Comparison of ENCODE assay signal across 33 cellular contexts in the genomic region with DNA sequence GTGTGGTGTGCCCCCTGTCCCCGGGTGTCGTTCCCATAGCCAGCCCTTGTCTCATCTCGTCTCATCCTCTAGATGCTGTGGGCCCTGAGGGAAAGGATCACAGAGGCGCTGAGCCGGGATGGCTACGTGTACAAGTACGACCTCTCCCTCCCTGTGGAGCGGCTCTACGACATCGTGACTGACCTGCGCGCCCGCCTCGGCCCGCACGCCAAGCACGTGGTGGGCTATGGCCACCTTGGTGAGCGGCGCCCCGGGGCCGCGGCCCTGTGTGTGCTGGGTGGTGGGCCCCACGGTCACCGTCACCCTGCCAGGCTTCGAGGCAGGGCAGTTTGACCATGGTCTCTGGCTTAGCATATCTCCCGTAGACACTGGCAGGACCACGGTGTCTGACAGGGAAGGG. TPM values are rescaled to one million over a fixed set of nuclear protein-coding genes. Genes with fewer than 3 reads are reported as not detected.
"Had no signal": no experiment of that assay in that cellular context is flagged by ENCODE, and none has a peak within 500 bp of the region (broad histone marks: within the 10 kb centered on the region; RNA-seq: fewer than 3 reads in every experiment).

No MANE protein-coding gene starts in this region.

- H3K27ac ChIP-seq: ascending aorta, breast epithelium, cardiac muscle cell, esophagus muscularis mucosa, foreskin keratinocyte, gastrocnemius medialis had no signal

- H3K4me1 ChIP-seq: ascending aorta, breast epithelium, foreskin keratinocyte, gastrocnemius medialis had no signal

- H3K27ac Mint-ChIP-seq: activated CD4-positive, alpha-beta memory T cell treated with anti-CD3 and anti-CD28 coated beads for 36 hours; activated CD4-positive, alpha-beta T cell treated with anti-CD3 and anti-CD28 coated beads for 36 hours; activated CD4-positive, alpha-beta T cell treated with anti-CD3 and anti-CD28 coated beads, Interleukin-2, amount 10 ng/mL, durations not matched to agents 24 days and 14 days; activated CD8-positive, alpha-beta memory T cell treated with anti-CD3 and anti-CD28 coated beads, Interleukin-2, amount 10 ng/mL, durations not matched to agents 7 days and 5 days; activated CD8-positive, alpha-beta T cell treated with anti-CD3 and anti-CD28 coated beads, Interleukin-2, amount 10 ng/mL, durations not matched to agents 7 days and 5 days; activated naive CD4-positive, alpha-beta T cell treated with anti-CD3 and anti-CD28 coated beads, Interleukin-2, amount 10 ng/mL, durations not matched to agents 7 days and 5 days; activated naive CD4-positive, alpha-beta T cell treated with anti-CD3 and anti-CD28 coated beads, Interleukin-2, amount 50 U/mL, for 72 hours; activated naive CD8-positive, alpha-beta T cell treated with anti-CD3 and anti-CD28 coated beads, Interleukin-2, amount 10 ng/mL, durations not matched to agents 7 days and 5 days; brain; effector memory CD8-positive, alpha-beta T cell had no signal

- H3K27me3 Mint-ChIP-seq: activated CD4-positive, alpha-beta memory T cell treated with anti-CD3 and anti-CD28 coated beads for 36 hours; activated CD4-positive, alpha-beta T cell treated with anti-CD3 and anti-CD28 coated beads for 36 hours; activated CD4-positive, alpha-beta T cell treated with anti-CD3 and anti-CD28 coated beads, Interleukin-2, amount 10 ng/mL, durations not matched to agents 24 days and 14 days; activated CD8-positive, alpha-beta memory T cell treated with anti-CD3 and anti-CD28 coated beads, Interleukin-2, amount 10 ng/mL, durations not matched to agents 7 days and 5 days; activated naive CD4-positive, alpha-beta T cell treated with anti-CD3 and anti-CD28 coated beads, Interleukin-2, amount 10 ng/mL, durations not matched to agents 7 days and 5 days; activated naive CD8-positive, alpha-beta T cell treated with anti-CD3 and anti-CD28 coated beads, Interleukin-2, amount 10 ng/mL, durations not matched to agents 7 days and 5 days; brain; central memory CD8-positive, alpha-beta T cell; effector memory CD8-positive, alpha-beta T cell had no signal

- DNase-seq: activated CD4-positive, alpha-beta memory T cell treated with anti-CD3 and anti-CD28 coated beads for 36 hours; activated CD4-positive, alpha-beta T cell treated with anti-CD3 and anti-CD28 coated beads for 36 hours; activated CD4-positive, alpha-beta T cell treated with anti-CD3 and anti-CD28 coated beads, Interleukin-2, amount 10 ng/mL, durations not matched to agents 24 days and 14 days; activated CD4-positive, CD25-positive, alpha-beta regulatory T cell; activated CD4-positive, CD25-positive, alpha-beta regulatory T cell treated with anti-CD3 and anti-CD28 coated beads, Interleukin-2, amount 50 U/mL, for 72 hours; activated CD8-positive, alpha-beta memory T cell treated with anti-CD3 and anti-CD28 coated beads, Interleukin-2, amount 10 ng/mL, durations not matched to agents 7 days and 5 days; activated CD8-positive, alpha-beta memory T cell treated with anti-CD3 and anti-CD28 coated beads, Interleukin-2, amount 50 U/mL, for 4 hours; activated CD8-positive, alpha-beta T cell treated with anti-CD3 and anti-CD28 coated beads, Interleukin-2, amount 10 ng/mL, durations not matched to agents 7 days and 5 days; activated gamma-delta T cell; activated naive CD4-positive, alpha-beta T cell; activated naive CD4-positive, alpha-beta T cell treated with anti-CD3 and anti-CD28 coated beads, Interleukin-2, amount 10 ng/mL, durations not matched to agents 7 days and 5 days; activated naive CD8-positive, alpha-beta T cell treated with anti-CD3 and anti-CD28 coated beads, Interleukin-2, amount 10 ng/mL, durations not matched to agents 7 days and 5 days; activated T-cell treated with anti-CD3 and anti-CD28 coated beads, Interleukin-2, amount 50 U/mL, for 1 hour; activated T-cell treated with anti-CD3 and anti-CD28 coated beads, Interleukin-2, amount 50 U/mL, for 48 hours; cortex of kidney; dermis blood vessel endothelial cell; effector CD4-positive, alpha-beta T cell; effector memory CD8-positive, alpha-beta T cell; erythroblast; foreskin keratinocyte; gastrocnemius medialis; glutamatergic neuron; T-helper 2 cell had no signal

- H3K9me3 ChIP-seq: ascending aorta, breast epithelium, esophagus muscularis mucosa, gastrocnemius medialis had no signal

- H3K4me3 ChIP-seq: ascending aorta, breast epithelium, cardiac muscle cell, esophagus muscularis mucosa, gastrocnemius medialis had no signal

- H3K9me3 Mint-ChIP-seq: activated CD4-positive, alpha-beta T cell treated with anti-CD3 and anti-CD28 coated beads, Interleukin-2, amount 10 ng/mL, durations not matched to agents 24 days and 14 days; activated naive CD4-positive, alpha-beta T cell treated with anti-CD3 and anti-CD28 coated beads, Interleukin-2, amount 50 U/mL, for 72 hours; central memory CD8-positive, alpha-beta T cell had no signal

- H3K27me3 ChIP-seq: ascending aorta, breast epithelium, cardiac muscle cell, esophagus muscularis mucosa, foreskin keratinocyte, gastrocnemius medialis had no signal

- H3K4me3 Mint-ChIP-seq: activated CD4-positive, alpha-beta memory T cell treated with anti-CD3 and anti-CD28 coated beads for 36 hours; activated CD4-positive, alpha-beta T cell treated with anti-CD3 and anti-CD28 coated beads for 36 hours; activated CD4-positive, alpha-beta T cell treated with anti-CD3 and anti-CD28 coated beads, Interleukin-2, amount 10 ng/mL, durations not matched to agents 24 days and 14 days; activated CD8-positive, alpha-beta memory T cell treated with anti-CD3 and anti-CD28 coated beads, Interleukin-2, amount 10 ng/mL, durations not matched to agents 7 days and 5 days; activated CD8-positive, alpha-beta T cell treated with anti-CD3 and anti-CD28 coated beads, Interleukin-2, amount 10 ng/mL, durations not matched to agents 7 days and 5 days; activated naive CD4-positive, alpha-beta T cell treated with anti-CD3 and anti-CD28 coated beads, Interleukin-2, amount 10 ng/mL, durations not matched to agents 7 days and 5 days; activated naive CD8-positive, alpha-beta T cell treated with anti-CD3 and anti-CD28 coated beads, Interleukin-2, amount 10 ng/mL, durations not matched to agents 7 days and 5 days; brain; central memory CD8-positive, alpha-beta T cell; effector memory CD8-positive, alpha-beta T cell had no signal

- H3K36me3 ChIP-seq: cardiac muscle cell had no signal

- ATAC-seq: activated CD4-positive, alpha-beta T cell treated with anti-CD3 and anti-CD28 coated beads for 36 hours; activated CD8-positive, alpha-beta memory T cell treated with anti-CD3 and anti-CD28 coated beads, Interleukin-2, amount 10 ng/mL, durations not matched to agents 7 days and 5 days; activated CD8-positive, alpha-beta T cell treated with anti-CD3 and anti-CD28 coated beads, Interleukin-2, amount 10 ng/mL, durations not matched to agents 7 days and 5 days; activated naive CD4-positive, alpha-beta T cell treated with anti-CD3 and anti-CD28 coated beads, Interleukin-2, amount 50 U/mL, for 72 hours; effector memory CD8-positive, alpha-beta T cell; foreskin keratinocyte; gastrocnemius medialis had no signal

- FAIRE-seq: colon had no signal

RNA-seq across cellular contexts. Expression of a gene that starts 20.8 kb away (rescaled TPM):
- total RNA-seq: ascending aorta; dermis blood vessel endothelial cell; foreskin keratinocyte; T-helper 1 cell treated with Interleukin-12 subunit alpha and Interleukin-12 subunit beta and Interleukin-4 antibody, amounts not matched to agents 30 ng/mL and 1 ng/mL, for 36 hours had no signal
- polyA plus RNA-seq: cardiac muscle cell, foreskin keratinocyte had no signal

RNA-seq across cellular contexts. Expression of a gene that starts 53.2 kb away (rescaled TPM):
- total RNA-seq: activated CD8-positive, alpha-beta memory T cell treated with anti-CD3 and anti-CD28 coated beads for 36 hours; ascending aorta; dermis blood vessel endothelial cell; foreskin keratinocyte had no signal
- polyA plus RNA-seq: foreskin keratinocyte had no signal
